Comparison of ENCODE assay signal across 8 cellular contexts in the genomic region with DNA sequence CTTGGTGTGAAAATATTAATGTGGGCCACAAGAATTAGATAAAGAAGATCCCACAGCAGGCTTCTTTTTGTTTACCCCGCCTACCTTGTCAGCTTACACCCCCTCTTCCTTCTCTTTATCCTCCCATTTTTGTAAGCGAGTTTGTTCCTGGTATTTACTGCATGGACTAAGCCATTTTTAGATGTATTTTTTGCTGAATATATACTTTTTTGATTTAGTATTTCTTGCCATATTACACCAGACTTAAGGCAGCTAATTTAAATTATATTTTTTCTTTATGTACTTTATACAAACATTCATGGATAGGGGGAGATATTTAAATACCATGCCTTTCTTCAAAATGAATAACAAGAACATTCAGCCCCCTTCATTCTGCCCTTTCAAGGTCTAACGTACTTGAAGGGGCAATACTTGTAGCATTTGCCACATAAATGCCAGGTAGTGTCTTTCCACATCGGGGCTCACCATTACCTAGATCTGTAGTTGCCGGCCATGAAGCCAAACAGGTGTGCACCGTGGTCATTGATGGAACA.
A peak's percentile ranks its signal among the peaks of the same experiment; 100 is the strongest.
DNase-seq lines count a peak whose midpoint lies in the region; ATAC-seq, FAIRE-seq and TF ChIP-seq lines count a peak whose summit lies in the region.

No MANE protein-coding gene starts in this region.

- peaks cover 11% of the 10 kb centered on the region for H3K4me1 Mint-ChIP-seq in glutamatergic neuron (ENCODE audit: low read depth, unreplicated experiment)

- TF ChIP-seq CTCF in HEK293 (tag by site-specific recombination; IDR thresholded peaks at IDR 0.05) = no peak
- no peak for TF ChIP-seq CTCF in WERI-Rb-1 (IDR thresholded peaks at IDR 0.05; ENCODE audit: low read depth, low read length)
- TF ChIP-seq CTCF in glutamatergic neuron (IDR thresholded peaks at IDR 0.05; ENCODE audit: partially characterized antibody, unreplicated experiment) = no peak
- TF ChIP-seq CTCF in smooth muscle cell (IDR thresholded peaks at IDR 0.05; ENCODE audit: borderline replicate concordance, insufficient read depth, poor library complexity, severe bottlenecking) = no peak

- no peaks in the 10 kb centered on the region for H3K27me3 ChIP-seq in WERI-Rb-1 (ENCODE audit: insufficient read depth, low read depth, severe bottlenecking)
- H3K27me3 ChIP-seq in smooth muscle cell (ENCODE audit: low read depth) = no peaks in the 10 kb centered on the region

- POLR2A ChIA-PET in HEK293 (lab: Yijun Ruan, JAX) = interaction anchor here (1.4 to 2.0 kb wide), 2 partner anchors 10 to 12 kb away, joined by 6 to 14 read pairs; no protein-coding TSS in a partner anchor

- H3K27ac ChIP-seq in HEK293 (ENCODE audit: extremely low read depth, low read depth, low read length) = peak overlapping the region; percentile 73; the same call in 1 of the 2 replicates
- no peak overlapping the region; the same call in 1 of the 2 replicates for H3K27ac ChIP-seq in WERI-Rb-1
- H3K27ac ChIP-seq in smooth muscle cell (ENCODE audit: low read depth) = peak overlapping the region; percentile 88

- no peaks in the 10 kb centered on the region for H3K36me3 Mint-ChIP-seq in glutamatergic neuron (ENCODE audit: unreplicated experiment)

- H3K9me3 ChIP-seq in HEK293 (ENCODE audit: control insufficient read depth, insufficient read depth, low read depth, low read length) (no peaks in the 10 kb centered on the region), WERI-Rb-1 (ENCODE audit: severe bottlenecking) (no peaks in the 10 kb centered on the region), smooth muscle cell (replicated peaks; ENCODE audit: low read depth) (no peaks in the 10 kb centered on the region)

- peak overlapping the region; percentile 88 for H3K9ac ChIP-seq in smooth muscle cell (ENCODE audit: low read depth)

- no peak for FAIRE-seq in HTR-8/SVneo (lab: Jason Lieb, UNC)

- H3K79me2 ChIP-seq in smooth muscle cell (ENCODE audit: low read depth) = peaks cover 25% of the 10 kb centered on the region

- peak overlapping the region; percentile 89 for H3K4me2 ChIP-seq in smooth muscle cell

- peak overlapping the region; percentile 76 for H3K4me3 Mint-ChIP-seq in glutamatergic neuron (ENCODE audit: unreplicated experiment)

- peak overlapping the region; percentile 56 for H3K4me3 ChIP-seq in HEK293 (ENCODE audit: low read depth, low read length)
- peak overlapping the region; percentile 93 for H3K4me3 ChIP-seq in WERI-Rb-1 (ENCODE audit: low read depth, low read length)
- H3K4me3 ChIP-seq in smooth muscle cell = peak overlapping the region; percentile 68

- DNase-seq in WERI-Rb-1 = no peak
- DNase-seq in glutamatergic neuron = no peak
- DNase-seq in smooth muscle cell (lab: John Stamatoyannopoulos, UW; ENCODE audit: unreplicated experiment) = no peak
- no peak for DNase-seq in central memory CD4-positive, alpha-beta T cell
- no peak for DNase-seq in HTR-8/SVneo (ENCODE audit: insufficient read length, low spot score)
- no peak for DNase-seq in GOT3 (lab: John Stamatoyannopoulos, UW)

- ATAC-seq in GM21381 (IDR thresholded peaks at IDR 0.05; ENCODE audit: unreplicated experiment) = no peak

- CTCF ChIA-PET in HEK293 (lab: Yijun Ruan, JAX) = interaction anchor here (0.7 to 3.1 kb wide), 2 partner anchors 15 to 19 kb away, joined by 3 to 26 read pairs; no protein-coding TSS in a partner anchor

- H4K20me1 ChIP-seq in smooth muscle cell (ENCODE audit: low read depth) = no peaks in the 10 kb centered on the region

- no peak overlapping the region for H3K27ac Mint-ChIP-seq in glutamatergic neuron (ENCODE audit: unreplicated experiment)

- peak overlapping the region; percentile 85 for H2AFZ ChIP-seq in smooth muscle cell (ENCODE audit: low read depth)

- H3K27me3 Mint-ChIP-seq in glutamatergic neuron (ENCODE audit: unreplicated experiment) = no peaks in the 10 kb centered on the region

- H3F3A ChIP-seq in smooth muscle cell (ENCODE audit: low read depth) = peaks cover 6% of the 10 kb centered on the region

- H3K36me3 ChIP-seq in HEK293 (ENCODE audit: control insufficient read depth in 2 of 2, insufficient read depth in 1 of 2, low read length in 2 of 2) (no peaks in the 10 kb centered on the region), WERI-Rb-1 (no peaks in the 10 kb centered on the region), smooth muscle cell (ENCODE audit: low read depth) (no peaks in the 10 kb centered on the region)

- H3K4me1 ChIP-seq in HEK293 (ENCODE audit: control insufficient read depth, insufficient read depth, low read length) = no peaks in the 10 kb centered on the region
- peaks cover 19% of the 10 kb centered on the region for H3K4me1 ChIP-seq in smooth muscle cell (ENCODE audit: low read depth)

- 30% methylated on average over 6 of the region's 6 CpGs for WGBS in smooth muscle cell (ENCODE audit: low lambda C conversion rate)

- H3K9me3 Mint-ChIP-seq in glutamatergic neuron (ENCODE audit: unreplicated experiment) = peaks cover 5% of the 10 kb centered on the region

TF ChIP-seq in HEK293, 187 proteins besides CTCF, POLR2A, EP300 and RAD21:
- TF ChIP-seq SCRT2 (tag by site-specific recombination; IDR thresholded peaks at IDR 0.05) = peak; percentile 80
- TF ChIP-seq ZNF24 (tag by site-specific recombination; IDR thresholded peaks at IDR 0.05) = 0 out of 2 replicates have a peak, but pooled peaks have one; percentile 46
- no peak for TF ChIP-seq EGR2 (tag by site-specific recombination; IDR thresholded peaks at IDR 0.05; ENCODE audit: low read depth)
